1 cellular context compared by ENCODE assay signal in genomic region chr17:1055751-1056645, GRCh38.
TF ChIP-seq lines count a peak whose summit lies in the region.

No MANE protein-coding gene starts in this region.

TF ChIP-seq in HepG2, 621 proteins besides CTCF, POLR2A, EP300 and RAD21 (continued from another document):
- TF ChIP-seq ZBTB33 (CRISPR knock-in tag; IDR thresholded peaks at IDR 0.05) = peak; percentile 35; the same call in 1 of the 2 replicates
- TF ChIP-seq NFKBIZ (CRISPR knock-in tag; IDR thresholded peaks at IDR 0.05) = no peak
- 0 out of 2 replicates have a peak, but pooled peaks have one; percentile 20 for TF ChIP-seq ZBTB7B (CRISPR knock-in tag; IDR thresholded peaks at IDR 0.05)
- peak; percentile 40; the same call in 1 of the 2 replicates for TF ChIP-seq TFAP4 (IDR thresholded peaks at IDR 0.05; ENCODE audit: borderline replicate concordance, low read depth)
- TF ChIP-seq TOPORS (CRISPR knock-in tag; IDR thresholded peaks at IDR 0.05) = no peak
- peak; percentile 31; the same call in 1 of the 2 replicates for TF ChIP-seq ZNF687 (CRISPR knock-in tag; IDR thresholded peaks at IDR 0.05)
- peak; percentile 35; the same call in 1 of the 2 replicates for TF ChIP-seq HNF1B (CRISPR knock-in tag; IDR thresholded peaks at IDR 0.05)
